In genomic region chr15:78909160-78909695, GRCh38 we compare ENCODE assay signal across 19 cellular contexts. TPM values are rescaled to one million over a fixed set of nuclear protein-coding genes. Genes with fewer than 3 reads are reported as not detected.
DNase-seq lines count a peak whose midpoint lies in the region; ATAC-seq and TF ChIP-seq lines count a peak whose summit lies in the region.
"Had no signal": no experiment of that assay in that cellular context is flagged by ENCODE, and none has a peak within 500 bp of the region (broad histone marks: within the 10 kb centered on the region; RNA-seq: fewer than 3 reads in every experiment).

No MANE protein-coding gene starts in this region.

- no peak overlapping the region for H3K27ac ChIP-seq in Panc1 (ENCODE audit: low read length)
- H3K27ac ChIP-seq: esophagus muscularis mucosa, gastroesophageal sphincter, right atrium auricular region had no signal

- peak overlapping the region; percentile 1 to 14 for H3K27ac Mint-ChIP-seq in activated naive CD4-positive, alpha-beta T cell treated with anti-CD3 and anti-CD28 coated beads, Interleukin-2, amount 50 U/mL, for 72 hours
- H3K27ac Mint-ChIP-seq in chondrocyte (ENCODE audit: unreplicated experiment) = peak overlapping the region; percentile 39
- H3K27ac Mint-ChIP-seq in stimulated activated naive B cell treated with anti-CD40 and anti-IgM and Interleukin-4, amounts not matched to agents 10 μg/mL and 1 μg/mL and 100 μg/mL, for 72 hours = peak overlapping the region; percentile 27
- H3K27ac Mint-ChIP-seq: activated CD8-positive, alpha-beta memory T cell treated with anti-CD3 and anti-CD28 coated beads, Interleukin-2, amount 10 ng/mL, durations not matched to agents 7 days and 5 days had no signal

- H3K4me1 Mint-ChIP-seq in chondrocyte (ENCODE audit: low read depth) = peaks cover 47% of the 10 kb centered on the region
- H3K4me1 Mint-ChIP-seq in stimulated activated naive B cell treated with anti-CD40 and anti-IgM and Interleukin-4, amounts not matched to agents 10 μg/mL and 1 μg/mL and 100 μg/mL, for 72 hours = peaks cover 34 to 59% of the 10 kb centered on the region in 2 donors

- POLR2A ChIA-PET in Panc1 (lab: Charles Lee) = no interaction called here

- H3K4me3 Mint-ChIP-seq in chondrocyte (ENCODE audit: unreplicated experiment) = no peak overlapping the region
- H3K4me3 Mint-ChIP-seq in stimulated activated naive B cell treated with anti-CD40 and anti-IgM and Interleukin-4, amounts not matched to agents 10 μg/mL and 1 μg/mL and 100 μg/mL, for 72 hours = peak overlapping the region in 1 of 2 donors; percentile 11
- H3K4me3 Mint-ChIP-seq: activated CD4-positive, alpha-beta T cell treated with anti-CD3 and anti-CD28 coated beads, Interleukin-2, amount 10 ng/mL, durations not matched to agents 24 days and 14 days; activated CD8-positive, alpha-beta memory T cell treated with anti-CD3 and anti-CD28 coated beads, Interleukin-2, amount 10 ng/mL, durations not matched to agents 7 days and 5 days had no signal

- no peak for DNase-seq in activated naive CD4-positive, alpha-beta T cell treated with anti-CD3 and anti-CD28 coated beads, Interleukin-2, amount 50 U/mL, for 72 hours (ENCODE audit: low spot score in 2 of 2)
- DNase-seq in activated naive CD4-positive, alpha-beta T cell treated with Interleukin-2 at 50 U/mL for 16 hours = no peak
- no peak for DNase-seq in Panc1 (ENCODE audit: low read depth, low spot score)
- no peak for DNase-seq in chondrocyte (ENCODE audit: low spot score)
- peak; percentile 34 for DNase-seq in stimulated activated naive B cell treated with anti-CD40 and anti-IgM and Interleukin-4, amounts not matched to agents 10 μg/mL and 1 μg/mL and 100 μg/mL, for 72 hours
- no peak for DNase-seq in SIG-M5 (lab: John Stamatoyannopoulos, UW)
- no peak for DNase-seq in NCI-H2171 treated with DMSO at 0.1 percent for 48 hours (lab: John Stamatoyannopoulos, UW)
- DNase-seq in stimulated activated naive CD4-positive, alpha-beta T cell (lab: John Stamatoyannopoulos, UW) = no peak
- DNase-seq: activated CD8-positive, alpha-beta memory T cell treated with anti-CD3 and anti-CD28 coated beads, Interleukin-2, amount 10 ng/mL, durations not matched to agents 7 days and 5 days; NCI-H1092; NCI-H2081 treated with DMSO at 0.1 percent for 48 hours; NCI-H510A; Right ventricle myocardium superior; stimulated activated CD4-positive, alpha-beta T cell treated with anti-CD3 and anti-CD28 coated beads, Interleukin-12 subunit alpha, Interleukin-12 subunit beta, amount 100 ng/mL, for 4 hours had no signal

- H3K27me3 ChIP-seq in Panc1 (ENCODE audit: control insufficient read depth, insufficient read depth, low read length) = no peaks in the 10 kb centered on the region
- H3K27me3 ChIP-seq: esophagus muscularis mucosa, gastroesophageal sphincter, right atrium auricular region had no signal

- H3K36me3 Mint-ChIP-seq in activated naive CD4-positive, alpha-beta T cell treated with anti-CD3 and anti-CD28 coated beads, Interleukin-2, amount 50 U/mL, for 72 hours = peaks cover 0 to 9% of the 10 kb centered on the region in 2 donors
- peaks cover 57% of the 10 kb centered on the region for H3K36me3 Mint-ChIP-seq in chondrocyte (ENCODE audit: low read depth)
- peaks cover 59 to 60% of the 10 kb centered on the region in 2 donors for H3K36me3 Mint-ChIP-seq in stimulated activated naive B cell treated with anti-CD40 and anti-IgM and Interleukin-4, amounts not matched to agents 10 μg/mL and 1 μg/mL and 100 μg/mL, for 72 hours

- H3K36me3 ChIP-seq in Panc1 (ENCODE audit: control insufficient read depth, insufficient read depth, low read length) = peaks cover 20% of the 10 kb centered on the region

- no peak for TF ChIP-seq CTCF in Panc1 (IDR thresholded peaks at IDR 0.05)
- no peak for TF ChIP-seq CTCF in chondrocyte (IDR thresholded peaks at IDR 0.05)

- no peaks in the 10 kb centered on the region for H3K9me3 Mint-ChIP-seq in activated naive CD4-positive, alpha-beta T cell treated with anti-CD3 and anti-CD28 coated beads, Interleukin-2, amount 50 U/mL, for 72 hours
- no peaks in the 10 kb centered on the region for H3K9me3 Mint-ChIP-seq in chondrocyte (ENCODE audit: low read depth)
- H3K9me3 Mint-ChIP-seq in stimulated activated naive B cell treated with anti-CD40 and anti-IgM and Interleukin-4, amounts not matched to agents 10 μg/mL and 1 μg/mL and 100 μg/mL, for 72 hours = no peaks in the 10 kb centered on the region
- H3K9me3 Mint-ChIP-seq: activated CD4-positive, alpha-beta T cell treated with anti-CD3 and anti-CD28 coated beads, Interleukin-2, amount 10 ng/mL, durations not matched to agents 24 days and 14 days had no signal

- H3K4me3 ChIP-seq in Panc1 (ENCODE audit: low read depth in 2 of 2, low read length in 2 of 2) = no peak overlapping the region
- H3K4me3 ChIP-seq: esophagus muscularis mucosa, gastroesophageal sphincter, lung, right atrium auricular region had no signal

- no peaks in the 10 kb centered on the region for H3K9me3 ChIP-seq in Panc1 (ENCODE audit: control insufficient read depth, insufficient read depth, low read depth, low read length)
- H3K9me3 ChIP-seq: esophagus muscularis mucosa, gastroesophageal sphincter, right atrium auricular region had no signal

- ATAC-seq in activated naive CD4-positive, alpha-beta T cell treated with anti-CD3 and anti-CD28 coated beads, Interleukin-2, amount 50 U/mL, for 72 hours = peak in 1 of 2 donors; percentile 11
- peak; percentile 8; the same call in 1 of the 2 replicates for ATAC-seq in Panc1
- ATAC-seq in stimulated activated naive B cell treated with anti-CD40 and anti-IgM and Interleukin-4, amounts not matched to agents 10 μg/mL and 1 μg/mL and 100 μg/mL, for 72 hours (replicated peaks) = peak; percentile 90 to 91

- CTCF ChIA-PET in Panc1 (lab: Charles Lee) = no interaction called here

- H3K27me3 Mint-ChIP-seq in chondrocyte (ENCODE audit: low read depth) = no peaks in the 10 kb centered on the region
- H3K27me3 Mint-ChIP-seq in stimulated activated naive B cell treated with anti-CD40 and anti-IgM and Interleukin-4, amounts not matched to agents 10 μg/mL and 1 μg/mL and 100 μg/mL, for 72 hours = no peaks in the 10 kb centered on the region
- H3K27me3 Mint-ChIP-seq: activated CD4-positive, alpha-beta T cell treated with anti-CD3 and anti-CD28 coated beads, Interleukin-2, amount 10 ng/mL, durations not matched to agents 24 days and 14 days; activated CD8-positive, alpha-beta memory T cell treated with anti-CD3 and anti-CD28 coated beads, Interleukin-2, amount 10 ng/mL, durations not matched to agents 7 days and 5 days had no signal

- in situ Hi-C loops in Panc1 (cut with HindIII; ENCODE audit: low pct_unique_long_range_greater_than_20kb, low sequenced_read_pairs) = no loop called here

- BruUV-seq in Panc1 (replicated peaks; lab: Mats Ljungman, UMichigan) = no TSS peak

- intact Hi-C loops in Panc1 (cut with micrococcal nuclease; ENCODE audit: unreplicated experiment) = no loop called here

- peaks cover 3% of the 10 kb centered on the region; the same call in 1 of the 2 replicates for H3K4me1 ChIP-seq in Panc1 (ENCODE audit: control insufficient read depth, insufficient read depth, low read length)

RNA-seq across cellular contexts. Expression of gene CTSH, which starts 35.6 kb away (rescaled TPM):
- 10 to 100 TPM in 1 of 2 donors, 1 to 10 TPM in 1; 8.4 to 11.1 TPM for total RNA-seq in activated naive CD4-positive, alpha-beta T cell treated with anti-CD3 and anti-CD28 coated beads, Interleukin-2, amount 50 U/mL, for 72 hours
- 178 TPM for total RNA-seq in Panc1 (2021; ENCODE audit: unreplicated experiment)
- 168 TPM for polyA plus RNA-seq in Panc1 (2012; ENCODE audit: insufficient read length)
- total RNA-seq in chondrocyte = 12.0 to 22.5 TPM (median 22.0 TPM) in 3 replicates

RNA-seq across cellular contexts. Expression of gene MORF4L1, which starts 36.5 kb away (rescaled TPM):
- total RNA-seq in activated naive CD4-positive, alpha-beta T cell treated with anti-CD3 and anti-CD28 coated beads, Interleukin-2, amount 50 U/mL, for 72 hours = 100 to 1,000 TPM; 239 to 287 TPM
- total RNA-seq in Panc1 (2021; ENCODE audit: unreplicated experiment) (360 TPM), chondrocyte (491 to 545 TPM (median 512 TPM) in 3 replicates)
- polyA plus RNA-seq in Panc1 (2012; ENCODE audit: insufficient read length) = 283 TPM
